In the genomic region with DNA sequence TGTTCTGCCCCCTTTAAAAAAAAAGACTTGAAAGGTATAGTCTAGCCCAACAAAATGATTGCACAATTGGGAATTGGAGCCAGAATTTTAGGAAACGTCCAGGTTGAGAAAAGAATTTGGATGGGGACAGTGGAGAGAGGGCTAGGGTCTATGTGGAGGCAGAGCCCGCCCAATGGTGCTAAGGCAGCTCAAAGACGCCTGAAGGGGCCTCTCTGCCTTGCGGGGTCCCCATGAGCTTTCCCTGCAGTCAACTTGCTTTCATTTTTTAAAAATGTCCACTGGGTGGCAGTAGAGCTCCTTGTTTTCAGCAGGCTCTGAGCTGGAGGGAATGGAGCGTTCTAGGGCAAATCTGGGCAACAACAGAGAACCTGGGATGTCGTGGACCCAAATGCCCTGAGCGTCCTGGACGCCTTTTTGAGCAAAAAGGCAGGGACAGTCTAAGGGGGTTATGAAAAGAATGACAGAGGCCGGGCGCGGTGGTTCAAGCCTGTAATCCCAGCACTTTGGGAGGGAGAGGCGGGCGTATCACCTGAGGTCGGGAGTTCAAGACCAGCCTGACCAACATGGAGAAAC, we compare ENCODE assay signal across 1 cellular context.
TF ChIP-seq lines count a peak whose summit lies in the region.

No MANE protein-coding gene starts in this region.

TF ChIP-seq in HepG2, 621 proteins besides CTCF, POLR2A, EP300 and RAD21 (continued from another document and continues in another):
- TF ChIP-seq, protein P1, sequence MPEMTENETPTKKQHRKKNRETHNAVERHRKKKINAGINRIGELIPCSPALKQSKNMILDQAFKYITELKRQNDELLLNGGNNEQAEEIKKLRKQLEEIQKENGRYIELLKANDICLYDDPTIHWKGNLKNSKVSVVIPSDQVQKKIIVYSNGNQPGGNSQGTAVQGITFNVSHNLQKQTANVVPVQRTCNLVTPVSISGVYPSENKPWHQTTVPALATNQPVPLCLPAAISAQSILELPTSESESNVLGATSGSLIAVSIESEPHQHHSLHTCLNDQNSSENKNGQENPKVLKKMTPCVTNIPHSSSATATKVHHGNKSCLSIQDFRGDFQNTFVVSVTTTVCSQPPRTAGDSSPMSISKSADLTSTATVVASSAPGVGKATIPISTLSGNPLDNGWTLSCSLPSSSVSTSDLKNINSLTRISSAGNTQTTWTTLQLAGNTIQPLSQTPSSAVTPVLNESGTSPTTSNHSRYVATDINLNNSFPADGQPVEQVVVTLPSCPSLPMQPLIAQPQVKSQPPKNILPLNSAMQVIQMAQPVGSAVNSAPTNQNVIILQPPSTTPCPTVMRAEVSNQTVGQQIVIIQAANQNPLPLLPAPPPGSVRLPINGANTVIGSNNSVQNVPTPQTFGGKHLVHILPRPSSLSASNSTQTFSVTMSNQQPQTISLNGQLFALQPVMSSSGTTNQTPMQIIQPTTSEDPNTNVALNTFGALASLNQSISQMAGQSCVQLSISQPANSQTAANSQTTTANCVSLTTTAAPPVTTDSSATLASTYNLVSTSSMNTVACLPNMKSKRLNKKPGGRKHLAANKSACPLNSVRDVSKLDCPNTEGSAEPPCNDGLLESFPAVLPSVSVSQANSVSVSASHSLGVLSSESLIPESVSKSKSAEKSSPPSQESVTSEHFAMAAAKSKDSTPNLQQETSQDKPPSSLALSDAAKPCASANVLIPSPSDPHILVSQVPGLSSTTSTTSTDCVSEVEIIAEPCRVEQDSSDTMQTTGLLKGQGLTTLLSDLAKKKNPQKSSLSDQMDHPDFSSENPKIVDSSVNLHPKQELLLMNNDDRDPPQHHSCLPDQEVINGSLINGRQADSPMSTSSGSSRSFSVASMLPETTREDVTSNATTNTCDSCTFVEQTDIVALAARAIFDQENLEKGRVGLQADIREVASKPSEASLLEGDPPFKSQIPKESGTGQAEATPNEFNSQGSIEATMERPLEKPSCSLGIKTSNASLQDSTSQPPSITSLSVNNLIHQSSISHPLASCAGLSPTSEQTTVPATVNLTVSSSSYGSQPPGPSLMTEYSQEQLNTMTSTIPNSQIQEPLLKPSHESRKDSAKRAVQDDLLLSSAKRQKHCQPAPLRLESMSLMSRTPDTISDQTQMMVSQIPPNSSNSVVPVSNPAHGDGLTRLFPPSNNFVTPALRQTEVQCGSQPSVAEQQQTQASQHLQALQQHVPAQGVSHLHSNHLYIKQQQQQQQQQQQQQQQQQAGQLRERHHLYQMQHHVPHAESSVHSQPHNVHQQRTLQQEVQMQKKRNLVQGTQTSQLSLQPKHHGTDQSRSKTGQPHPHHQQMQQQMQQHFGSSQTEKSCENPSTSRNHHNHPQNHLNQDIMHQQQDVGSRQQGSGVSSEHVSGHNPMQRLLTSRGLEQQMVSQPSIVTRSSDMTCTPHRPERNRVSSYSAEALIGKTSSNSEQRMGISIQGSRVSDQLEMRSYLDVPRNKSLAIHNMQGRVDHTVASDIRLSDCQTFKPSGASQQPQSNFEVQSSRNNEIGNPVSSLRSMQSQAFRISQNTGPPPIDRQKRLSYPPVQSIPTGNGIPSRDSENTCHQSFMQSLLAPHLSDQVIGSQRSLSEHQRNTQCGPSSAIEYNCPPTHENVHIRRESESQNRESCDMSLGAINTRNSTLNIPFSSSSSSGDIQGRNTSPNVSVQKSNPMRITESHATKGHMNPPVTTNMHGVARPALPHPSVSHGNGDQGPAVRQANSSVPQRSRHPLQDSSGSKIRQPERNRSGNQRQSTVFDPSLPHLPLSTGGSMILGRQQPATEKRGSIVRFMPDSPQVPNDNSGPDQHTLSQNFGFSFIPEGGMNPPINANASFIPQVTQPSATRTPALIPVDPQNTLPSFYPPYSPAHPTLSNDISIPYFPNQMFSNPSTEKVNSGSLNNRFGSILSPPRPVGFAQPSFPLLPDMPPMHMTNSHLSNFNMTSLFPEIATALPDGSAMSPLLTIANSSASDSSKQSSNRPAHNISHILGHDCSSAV (CRISPR knock-in tag; IDR thresholded peaks at IDR 0.05; ENCODE audit: borderline replicate concordance), result 0 out of 2 replicates have a peak, but pooled peaks have one; percentile 13
- TF ChIP-seq CEBPB (IDR thresholded peaks at IDR 0.05; ENCODE audit: borderline replicate concordance, low read depth, low read length) (peak; percentile 68), LCORL (IDR thresholded peaks at IDR 0.05) (no peak), LCORL (CRISPR knock-in tag; IDR thresholded peaks at IDR 0.05) (peak; percentile 37; the same call in 1 of the 2 replicates), NFRKB (IDR thresholded peaks at IDR 0.05) (no peak), TBX3 (IDR thresholded peaks at IDR 0.05; ENCODE audit: borderline replicate concordance) (no peak), PRMT3 (CRISPR knock-in tag; IDR thresholded peaks at IDR 0.05; ENCODE audit: borderline replicate concordance, low read depth) (no peak), NAIF1 (CRISPR knock-in tag; IDR thresholded peaks at IDR 0.05; ENCODE audit: borderline replicate concordance) (no peak), ZNF850 (CRISPR knock-in tag; conservative IDR thresholded peaks at IDR 0.05) (no peak), SOX5 (CRISPR knock-in tag; IDR thresholded peaks at IDR 0.05; ENCODE audit: borderline replicate concordance) (no peak), KLF13 (CRISPR knock-in tag; IDR thresholded peaks at IDR 0.05) (no peak), ZNF501 (CRISPR knock-in tag; IDR thresholded peaks at IDR 0.05) (peak; percentile 54), SNAPC2 (CRISPR knock-in tag; IDR thresholded peaks at IDR 0.05) (0 out of 2 replicates have a peak, but pooled peaks have one; percentile 56), ZEB1 (IDR thresholded peaks at IDR 0.05; ENCODE audit: insufficient replicate concordance, low read depth) (no peak), EZH2 (conservative IDR thresholded peaks at IDR 0.05; ENCODE audit: low read depth, low read length) (no peak)
- TF ChIP-seq, protein P2, sequence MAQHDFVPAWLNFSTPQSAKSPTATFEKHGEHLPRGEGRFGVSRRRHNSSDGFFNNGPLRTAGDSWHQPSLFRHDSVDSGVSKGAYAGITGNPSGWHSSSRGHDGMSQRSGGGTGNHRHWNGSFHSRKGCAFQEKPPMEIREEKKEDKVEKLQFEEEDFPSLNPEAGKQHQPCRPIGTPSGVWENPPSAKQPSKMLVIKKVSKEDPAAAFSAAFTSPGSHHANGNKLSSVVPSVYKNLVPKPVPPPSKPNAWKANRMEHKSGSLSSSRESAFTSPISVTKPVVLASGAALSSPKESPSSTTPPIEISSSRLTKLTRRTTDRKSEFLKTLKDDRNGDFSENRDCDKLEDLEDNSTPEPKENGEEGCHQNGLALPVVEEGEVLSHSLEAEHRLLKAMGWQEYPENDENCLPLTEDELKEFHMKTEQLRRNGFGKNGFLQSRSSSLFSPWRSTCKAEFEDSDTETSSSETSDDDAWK (CRISPR knock-in tag; IDR thresholded peaks at IDR 0.05), result no peak
- TF ChIP-seq, protein P3, sequence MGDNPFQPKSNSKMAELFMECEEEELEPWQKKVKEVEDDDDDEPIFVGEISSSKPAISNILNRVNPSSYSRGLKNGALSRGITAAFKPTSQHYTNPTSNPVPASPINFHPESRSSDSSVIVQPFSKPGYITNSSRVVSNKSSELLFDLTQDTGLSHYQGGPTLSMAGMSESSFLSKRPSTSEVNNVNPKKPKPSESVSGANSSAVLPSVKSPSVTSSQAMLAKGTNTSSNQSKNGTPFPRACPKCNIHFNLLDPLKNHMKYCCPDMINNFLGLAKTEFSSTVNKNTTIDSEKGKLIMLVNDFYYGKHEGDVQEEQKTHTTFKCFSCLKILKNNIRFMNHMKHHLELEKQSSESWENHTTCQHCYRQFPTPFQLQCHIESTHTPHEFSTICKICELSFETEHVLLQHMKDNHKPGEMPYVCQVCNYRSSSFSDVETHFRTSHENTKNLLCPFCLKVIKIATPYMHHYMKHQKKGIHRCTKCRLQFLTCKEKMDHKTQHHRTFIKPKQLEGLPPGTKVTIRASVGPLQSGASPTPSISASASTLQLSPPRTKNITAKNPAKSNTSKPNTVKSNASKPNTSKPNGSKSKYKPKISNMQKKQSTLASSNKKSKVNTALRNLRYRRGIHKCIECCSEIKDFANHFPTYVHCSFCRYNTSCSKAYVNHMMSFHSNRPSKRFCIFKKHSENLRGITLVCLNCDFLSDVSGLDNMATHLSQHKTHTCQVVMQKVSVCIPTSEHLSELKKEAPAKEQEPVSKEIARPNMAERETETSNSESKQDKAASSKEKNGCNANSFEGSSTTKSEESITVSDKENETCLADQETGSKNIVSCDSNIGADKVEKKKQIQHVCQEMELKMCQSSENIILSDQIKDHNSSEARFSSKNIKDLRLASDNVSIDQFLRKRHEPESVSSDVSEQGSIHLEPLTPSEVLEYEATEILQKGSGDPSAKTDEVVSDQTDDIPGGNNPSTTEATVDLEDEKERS (CRISPR knock-in tag; IDR thresholded peaks at IDR 0.05), result 0 out of 2 replicates have a peak, but pooled peaks have one; percentile 29
- TF ChIP-seq, protein P4, sequence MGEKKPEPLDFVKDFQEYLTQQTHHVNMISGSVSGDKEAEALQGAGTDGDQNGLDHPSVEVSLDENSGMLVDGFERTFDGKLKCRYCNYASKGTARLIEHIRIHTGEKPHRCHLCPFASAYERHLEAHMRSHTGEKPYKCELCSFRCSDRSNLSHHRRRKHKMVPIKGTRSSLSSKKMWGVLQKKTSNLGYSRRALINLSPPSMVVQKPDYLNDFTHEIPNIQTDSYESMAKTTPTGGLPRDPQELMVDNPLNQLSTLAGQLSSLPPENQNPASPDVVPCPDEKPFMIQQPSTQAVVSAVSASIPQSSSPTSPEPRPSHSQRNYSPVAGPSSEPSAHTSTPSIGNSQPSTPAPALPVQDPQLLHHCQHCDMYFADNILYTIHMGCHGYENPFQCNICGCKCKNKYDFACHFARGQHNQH (CRISPR knock-in tag; IDR thresholded peaks at IDR 0.05), result no peak
- TF ChIP-seq, protein P5, sequence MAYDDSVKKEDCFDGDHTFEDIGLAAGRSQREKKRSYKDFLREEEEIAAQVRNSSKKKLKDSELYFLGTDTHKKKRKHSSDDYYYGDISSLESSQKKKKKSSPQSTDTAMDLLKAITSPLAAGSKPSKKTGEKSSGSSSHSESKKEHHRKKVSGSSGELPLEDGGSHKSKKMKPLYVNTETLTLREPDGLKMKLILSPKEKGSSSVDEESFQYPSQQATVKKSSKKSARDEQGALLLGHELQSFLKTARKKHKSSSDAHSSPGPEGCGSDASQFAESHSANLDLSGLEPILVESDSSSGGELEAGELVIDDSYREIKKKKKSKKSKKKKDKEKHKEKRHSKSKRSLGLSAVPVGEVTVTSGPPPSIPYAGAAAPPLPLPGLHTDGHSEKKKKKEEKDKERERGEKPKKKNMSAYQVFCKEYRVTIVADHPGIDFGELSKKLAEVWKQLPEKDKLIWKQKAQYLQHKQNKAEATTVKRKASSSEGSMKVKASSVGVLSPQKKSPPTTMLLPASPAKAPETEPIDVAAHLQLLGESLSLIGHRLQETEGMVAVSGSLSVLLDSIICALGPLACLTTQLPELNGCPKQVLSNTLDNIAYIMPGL (CRISPR knock-in tag; IDR thresholded peaks at IDR 0.05; ENCODE audit: borderline replicate concordance in 1 of 2, low read depth in 1 of 2), result peak; percentile 37 to 45; a peak in 3 of 4 replicates
- TF ChIP-seq, protein P6, sequence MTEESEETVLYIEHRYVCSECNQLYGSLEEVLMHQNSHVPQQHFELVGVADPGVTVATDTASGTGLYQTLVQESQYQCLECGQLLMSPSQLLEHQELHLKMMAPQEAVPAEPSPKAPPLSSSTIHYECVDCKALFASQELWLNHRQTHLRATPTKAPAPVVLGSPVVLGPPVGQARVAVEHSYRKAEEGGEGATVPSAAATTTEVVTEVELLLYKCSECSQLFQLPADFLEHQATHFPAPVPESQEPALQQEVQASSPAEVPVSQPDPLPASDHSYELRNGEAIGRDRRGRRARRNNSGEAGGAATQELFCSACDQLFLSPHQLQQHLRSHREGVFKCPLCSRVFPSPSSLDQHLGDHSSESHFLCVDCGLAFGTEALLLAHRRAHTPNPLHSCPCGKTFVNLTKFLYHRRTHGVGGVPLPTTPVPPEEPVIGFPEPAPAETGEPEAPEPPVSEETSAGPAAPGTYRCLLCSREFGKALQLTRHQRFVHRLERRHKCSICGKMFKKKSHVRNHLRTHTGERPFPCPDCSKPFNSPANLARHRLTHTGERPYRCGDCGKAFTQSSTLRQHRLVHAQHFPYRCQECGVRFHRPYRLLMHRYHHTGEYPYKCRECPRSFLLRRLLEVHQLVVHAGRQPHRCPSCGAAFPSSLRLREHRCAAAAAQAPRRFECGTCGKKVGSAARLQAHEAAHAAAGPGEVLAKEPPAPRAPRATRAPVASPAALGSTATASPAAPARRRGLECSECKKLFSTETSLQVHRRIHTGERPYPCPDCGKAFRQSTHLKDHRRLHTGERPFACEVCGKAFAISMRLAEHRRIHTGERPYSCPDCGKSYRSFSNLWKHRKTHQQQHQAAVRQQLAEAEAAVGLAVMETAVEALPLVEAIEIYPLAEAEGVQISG (CRISPR knock-in tag; IDR thresholded peaks at IDR 0.05), result peak; percentile 47; the same call in 1 of the 2 replicates
- TF ChIP-seq, protein P7, sequence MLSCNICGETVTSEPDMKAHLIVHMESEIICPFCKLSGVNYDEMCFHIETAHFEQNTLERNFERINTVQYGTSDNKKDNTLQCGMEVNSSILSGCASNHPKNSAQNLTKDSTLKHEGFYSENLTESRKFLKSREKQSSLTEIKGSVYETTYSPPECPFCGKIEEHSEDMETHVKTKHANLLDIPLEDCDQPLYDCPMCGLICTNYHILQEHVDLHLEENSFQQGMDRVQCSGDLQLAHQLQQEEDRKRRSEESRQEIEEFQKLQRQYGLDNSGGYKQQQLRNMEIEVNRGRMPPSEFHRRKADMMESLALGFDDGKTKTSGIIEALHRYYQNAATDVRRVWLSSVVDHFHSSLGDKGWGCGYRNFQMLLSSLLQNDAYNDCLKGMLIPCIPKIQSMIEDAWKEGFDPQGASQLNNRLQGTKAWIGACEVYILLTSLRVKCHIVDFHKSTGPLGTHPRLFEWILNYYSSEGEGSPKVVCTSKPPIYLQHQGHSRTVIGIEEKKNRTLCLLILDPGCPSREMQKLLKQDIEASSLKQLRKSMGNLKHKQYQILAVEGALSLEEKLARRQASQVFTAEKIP (CRISPR knock-in tag; IDR thresholded peaks at IDR 0.05; ENCODE audit: borderline replicate concordance), result no peak
- TF ChIP-seq, protein P8, sequence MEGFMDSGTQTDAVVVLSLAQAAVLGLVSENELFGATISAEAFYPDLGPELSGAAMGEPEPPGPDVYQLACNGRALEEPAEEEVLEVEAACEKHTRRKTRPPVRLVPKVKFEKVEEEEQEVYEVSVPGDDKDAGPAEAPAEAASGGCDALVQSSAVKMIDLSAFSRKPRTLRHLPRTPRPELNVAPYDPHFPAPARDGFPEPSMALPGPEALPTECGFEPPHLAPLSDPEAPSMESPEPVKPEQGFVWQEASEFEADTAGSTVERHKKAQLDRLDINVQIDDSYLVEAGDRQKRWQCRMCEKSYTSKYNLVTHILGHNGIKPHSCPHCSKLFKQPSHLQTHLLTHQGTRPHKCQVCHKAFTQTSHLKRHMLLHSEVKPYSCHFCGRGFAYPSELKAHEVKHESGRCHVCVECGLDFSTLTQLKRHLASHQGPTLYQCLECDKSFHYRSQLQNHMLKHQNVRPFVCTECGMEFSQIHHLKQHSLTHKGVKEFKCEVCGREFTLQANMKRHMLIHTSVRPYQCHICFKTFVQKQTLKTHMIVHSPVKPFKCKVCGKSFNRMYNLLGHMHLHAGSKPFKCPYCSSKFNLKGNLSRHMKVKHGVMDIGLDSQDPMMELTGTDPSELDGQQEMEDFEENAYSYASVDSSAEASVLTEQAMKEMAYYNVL (CRISPR knock-in tag; IDR thresholded peaks at IDR 0.05; ENCODE audit: borderline replicate concordance), result no peak
- TF ChIP-seq, protein P9, sequence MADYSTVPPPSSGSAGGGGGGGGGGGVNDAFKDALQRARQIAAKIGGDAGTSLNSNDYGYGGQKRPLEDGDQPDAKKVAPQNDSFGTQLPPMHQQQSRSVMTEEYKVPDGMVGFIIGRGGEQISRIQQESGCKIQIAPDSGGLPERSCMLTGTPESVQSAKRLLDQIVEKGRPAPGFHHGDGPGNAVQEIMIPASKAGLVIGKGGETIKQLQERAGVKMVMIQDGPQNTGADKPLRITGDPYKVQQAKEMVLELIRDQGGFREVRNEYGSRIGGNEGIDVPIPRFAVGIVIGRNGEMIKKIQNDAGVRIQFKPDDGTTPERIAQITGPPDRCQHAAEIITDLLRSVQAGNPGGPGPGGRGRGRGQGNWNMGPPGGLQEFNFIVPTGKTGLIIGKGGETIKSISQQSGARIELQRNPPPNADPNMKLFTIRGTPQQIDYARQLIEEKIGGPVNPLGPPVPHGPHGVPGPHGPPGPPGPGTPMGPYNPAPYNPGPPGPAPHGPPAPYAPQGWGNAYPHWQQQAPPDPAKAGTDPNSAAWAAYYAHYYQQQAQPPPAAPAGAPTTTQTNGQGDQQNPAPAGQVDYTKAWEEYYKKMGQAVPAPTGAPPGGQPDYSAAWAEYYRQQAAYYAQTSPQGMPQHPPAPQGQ (CRISPR knock-in tag; IDR thresholded peaks at IDR 0.05; ENCODE audit: borderline replicate concordance), result no peak
